Comparison of ENCODE assay signal across 8 cellular contexts in the genomic region with DNA sequence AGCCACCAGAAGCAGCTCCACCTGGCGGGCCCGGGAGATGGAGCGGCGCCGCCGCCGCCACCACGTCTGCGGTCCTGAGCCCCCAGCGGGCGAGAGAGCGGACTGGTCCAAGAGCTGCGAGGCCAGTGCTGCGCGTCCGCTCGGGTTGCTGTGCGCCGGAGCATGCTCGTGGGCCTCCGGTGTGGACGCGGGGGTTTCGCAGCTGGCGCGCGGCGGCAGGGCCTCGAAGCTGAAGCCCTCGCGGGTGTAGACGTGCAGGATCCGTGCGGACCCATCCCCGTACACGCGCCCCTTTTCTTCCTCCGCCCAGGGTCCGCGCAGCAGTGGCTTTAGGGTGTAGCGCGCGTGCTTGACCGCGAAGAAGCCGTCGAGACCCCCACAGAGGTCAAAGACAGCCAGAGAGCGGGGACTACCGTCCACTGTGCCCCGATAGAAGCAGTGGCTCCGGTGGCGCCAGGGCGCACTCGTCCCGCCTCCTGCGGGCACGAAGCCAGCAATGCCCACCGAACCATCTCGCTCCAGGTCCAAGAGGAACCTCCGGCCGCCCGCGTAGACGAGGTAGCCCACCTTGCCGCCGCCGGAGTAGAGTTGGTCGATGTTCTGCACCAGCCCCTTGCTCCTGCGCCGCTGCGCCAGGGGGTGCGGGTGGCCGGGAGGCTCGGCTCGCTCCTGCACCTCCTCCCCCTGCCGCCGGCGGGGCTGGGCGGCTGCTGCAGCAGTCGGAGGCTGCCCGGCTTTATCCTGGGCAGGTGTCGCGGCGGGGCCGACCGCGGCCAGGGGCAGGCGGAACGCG.
A peak's percentile ranks its signal among the peaks of the same experiment; 100 is the strongest.
DNase-seq lines count a peak whose midpoint lies in the region; ATAC-seq lines count a peak whose summit lies in the region.

No MANE protein-coding gene starts in this region.

- peak overlapping the region; percentile 69 for H3K4me3 ChIP-seq in iPS-15b (ENCODE audit: low read depth, low read length)
- H3K4me3 ChIP-seq in skeletal muscle cell (ENCODE audit: low read depth, low read length): peak overlapping the region; percentile 68

- peaks cover 78% of the 10 kb centered on the region for H3K27me3 ChIP-seq in iPS-15b (ENCODE audit: control insufficient read depth, insufficient read depth, low read length)

- H3K4me1 ChIP-seq in iPS-15b (ENCODE audit: control insufficient read depth, insufficient read depth, low read length): no peaks in the 10 kb centered on the region

- ATAC-seq in HG02840 (IDR thresholded peaks at IDR 0.05; ENCODE audit: low FRiP score, unreplicated experiment) (no peak), HG03354 (IDR thresholded peaks at IDR 0.05; ENCODE audit: poor library complexity, severe bottlenecking, unreplicated experiment) (no peak)

- no peaks in the 10 kb centered on the region for H3K36me3 ChIP-seq in iPS-15b (ENCODE audit: control insufficient read depth, insufficient read depth, low read length)

- peak; percentile 51 for DNase-seq in HCEC 1CT
- peak; percentile 34 for DNase-seq in amniotic epithelial cell (ENCODE audit: low read depth)
- DNase-seq in skeletal muscle cell (ENCODE audit: low read depth): no peak
- no peak for DNase-seq in NCI-H2196 treated with DMSO at 0.1 percent for 48 hours (lab: John Stamatoyannopoulos, UW; ENCODE audit: unreplicated experiment)
- DNase-seq in NCI-H2081 treated with DMSO at 0.1 percent for 48 hours (lab: John Stamatoyannopoulos, UW): no peak

- H3K9me3 ChIP-seq in iPS-15b (ENCODE audit: control insufficient read depth, insufficient read depth, low read length): no peaks in the 10 kb centered on the region

- no peak overlapping the region for H3K9ac ChIP-seq in iPS-15b (ENCODE audit: low read depth, low read length)

Comparison
In these comparisons a context has a peak if more than half of its experiments do, and no peak if none do; other contexts are left out.
1. DNase-seq: peak in HCEC 1CT (single experiment) and amniotic epithelial cell (single experiment); none in skeletal muscle cell (single experiment), NCI-H2196 treated with DMSO at 0.1 percent for 48 hours (single experiment) and NCI-H2081 treated with DMSO at 0.1 percent for 48 hours (single experiment).